ENCODE assay signal across 30 cellular contexts in genomic region chr7:101678138-101678479, GRCh38. TPM values are rescaled to one million over a fixed set of nuclear protein-coding genes. Genes with fewer than 3 reads are reported as not detected.
"Had no signal": no experiment of that assay in that cellular context is flagged by ENCODE, and none has a peak within 500 bp of the region (broad histone marks: within the 10 kb centered on the region; RNA-seq: fewer than 3 reads in every experiment).

No MANE protein-coding gene starts in this region.

- H3K9me3 ChIP-seq: neutrophil, sigmoid colon, transverse colon had no signal

- H3K4me3 ChIP-seq: coronary artery, dorsolateral prefrontal cortex, heart right ventricle, sigmoid colon, skin epidermis, stomach, thoracic aorta, transverse colon had no signal

- ATAC-seq: naive thymus-derived CD4-positive, alpha-beta T cell had no signal

- H3K27me3 ChIP-seq: dorsolateral prefrontal cortex, heart right ventricle, neutrophil, sigmoid colon, stomach, transverse colon had no signal

- H3K27ac Mint-ChIP-seq: naive thymus-derived CD4-positive, alpha-beta T cell had no signal

- H3K36me3 ChIP-seq: heart right ventricle, neutrophil, sigmoid colon, stomach, thoracic aorta, transverse colon had no signal

- FAIRE-seq: frontal cortex, islet of Langerhans had no signal

- DNase-seq: dorsolateral prefrontal cortex; effector CD8-positive, alpha-beta T cell; heart right ventricle; hypothalamus; kidney glomerular epithelial cell; naive thymus-derived CD4-positive, alpha-beta T cell; posterior cingulate gyrus; sigmoid colon; stimulated activated CD4-positive, alpha-beta T cell treated with anti-CD3 and anti-CD28 coated beads, Interleukin-12 subunit alpha, Interleukin-12 subunit beta, amount 100 ng/mL, for 4 hours; stimulated activated naive CD4-positive, alpha-beta T cell; stomach; substantia nigra; transverse colon had no signal

- H3K4me1 Mint-ChIP-seq: naive thymus-derived CD4-positive, alpha-beta T cell had no signal

- H3K4me3 Mint-ChIP-seq: naive thymus-derived CD4-positive, alpha-beta T cell had no signal

- H3K27ac ChIP-seq: dorsolateral prefrontal cortex, heart right ventricle, neutrophil, sigmoid colon, skin epidermis, stomach, thoracic aorta, transverse colon had no signal

RNA-seq across cellular contexts. Expression of gene MYL10, which starts 49.0 kb away (rescaled TPM):
- total RNA-seq: dorsolateral prefrontal cortex; esophagus mucosa; fibroblast of lung; frontal cortex; glomerular endothelial cell; heart right ventricle; liver; mammary epithelial cell; mesenteric fat pad; mononuclear cell; naive thymus-derived CD4-positive, alpha-beta T cell; osteocyte; pulmonary artery endothelial cell; sigmoid colon; stomach; thoracic aorta; transverse colon; ureter had no signal
- polyA plus RNA-seq: fibroblast of lung; heart right ventricle; liver; mammary epithelial cell; naive thymus-derived CD4-positive, alpha-beta T cell; neural cell; sigmoid colon; stomach had no signal
